Comparison of ENCODE assay signal across 16 cellular contexts in the genomic region with DNA sequence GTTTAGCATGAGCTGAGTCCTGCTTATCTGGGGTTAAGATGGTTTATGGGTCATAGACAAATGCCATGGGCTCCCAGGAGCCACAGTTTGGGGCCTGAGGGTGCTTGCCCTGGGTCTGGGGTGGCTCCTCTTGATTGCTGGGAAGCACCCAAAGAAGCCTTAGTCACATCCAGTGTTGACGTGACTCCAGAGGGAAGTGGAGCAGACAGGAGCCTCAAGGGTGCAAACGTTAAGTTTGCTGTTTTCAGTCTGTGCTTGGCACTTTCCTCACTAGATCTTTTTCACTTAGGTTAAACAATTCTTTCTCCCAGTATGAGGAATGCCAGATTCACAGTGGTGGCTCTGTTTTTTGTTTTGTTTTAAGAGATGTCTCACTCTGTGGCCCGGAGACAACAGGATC.
"Had no signal": no experiment of that assay in that cellular context is flagged by ENCODE, and none has a peak within 500 bp of the region (broad histone marks: within the 10 kb centered on the region; RNA-seq: fewer than 3 reads in every experiment).

No MANE protein-coding gene starts in this region.

- H3K27ac ChIP-seq: gastroesophageal sphincter, left ventricle myocardium inferior, pancreas, tibial nerve had no signal

- H3K27me3 Mint-ChIP-seq: activated naive CD8-positive, alpha-beta T cell treated with anti-CD3 and anti-CD28 coated beads, Interleukin-2, amount 10 ng/mL, durations not matched to agents 7 days and 5 days had no signal

- DNase-seq: activated CD4-positive, alpha-beta T cell treated with anti-CD3 and anti-CD28 coated beads for 1 hour; activated CD4-positive, alpha-beta T cell treated with anti-CD3 and anti-CD28 coated beads, Interleukin-2, amount 50 U/mL, for 48 hours; activated gamma-delta T cell; activated naive CD8-positive, alpha-beta T cell treated with anti-CD3 and anti-CD28 coated beads, Interleukin-2, amount 10 ng/mL, durations not matched to agents 7 days and 5 days; activated T-cell treated with anti-CD3 and anti-CD28 coated beads, Interleukin-2, amount 50 U/mL, for 4 hours; anterior cingulate cortex; effector memory CD4-positive, alpha-beta T cell; left ventricle myocardium inferior; mesendoderm; pancreas; retina; SW 1271; T-helper 9 cell had no signal

- H3K4me3 Mint-ChIP-seq: activated naive CD8-positive, alpha-beta T cell treated with anti-CD3 and anti-CD28 coated beads, Interleukin-2, amount 10 ng/mL, durations not matched to agents 7 days and 5 days; activated T-cell treated with anti-CD3 and anti-CD28 coated beads, Interleukin-2, amount 50 U/mL, for 4 hours; neural crest cell had no signal

- ATAC-seq: activated T-cell treated with anti-CD3 and anti-CD28 coated beads, Interleukin-2, amount 50 U/mL, for 4 hours; gastroesophageal sphincter; pancreas had no signal
